Comparison of ENCODE assay signal across 8 cellular contexts in genomic region chr1:201703646-201704438, GRCh38.
A peak's percentile ranks its signal among the peaks of the same experiment; 100 is the strongest.
DNase-seq lines count a peak whose midpoint lies in the region; ATAC-seq and TF ChIP-seq lines count a peak whose summit lies in the region.

No MANE protein-coding gene starts in this region.

- ATAC-seq in GM19023 (IDR thresholded peaks at IDR 0.05; ENCODE audit: unreplicated experiment) (peak; percentile 62), heart left ventricle (peak; percentile 83 to 93 (median 84)), upper lobe of right lung (peak; percentile 98)

- CTCF ChIA-PET in A673 (lab: Charles Lee), result interaction anchor here (2.1 kb wide), 1 partner anchor 144 kb away, joined by 12 read pairs; no protein-coding TSS in a partner anchor

- no peaks in the 10 kb centered on the region for H3K9me3 ChIP-seq in A673 (ENCODE audit: low read depth, low read length, poor library complexity, severe bottlenecking)
- H3K9me3 ChIP-seq in SU-DHL-6 (ENCODE audit: insufficient read depth, low read length), result no peaks in the 10 kb centered on the region
- H3K9me3 ChIP-seq in adrenal gland (replicated peaks in 1 of 3), result no peaks in the 10 kb centered on the region
- H3K9me3 ChIP-seq in heart left ventricle, result peaks cover 0 to 7% (median 0%) of the 10 kb centered on the region in 12 donors
- H3K9me3 ChIP-seq in prostate gland, result no peaks in the 10 kb centered on the region
- H3K9me3 ChIP-seq in upper lobe of right lung, result no peaks in the 10 kb centered on the region

- TF ChIP-seq POLR2A in adrenal gland (IDR thresholded peaks at IDR 0.05) (no peak), heart left ventricle (IDR thresholded peaks at IDR 0.05) (no peak), prostate gland (IDR thresholded peaks at IDR 0.05) (no peak)

- WGBS in adrenal gland, 4 donors, result 25 to 68% (median 28%) methylated on average over 7 to 23 of the region's 23 CpGs
- 15 to 22% (median 19%) methylated on average over 18 to 23 of the region's 23 CpGs for WGBS in heart left ventricle, 4 donors
- 29% methylated on average over 23 of the region's 23 CpGs for WGBS in prostate gland

- no peaks in the 10 kb centered on the region for H3F3A ChIP-seq in SU-DHL-6 (ENCODE audit: insufficient read depth)

- no peaks in the 10 kb centered on the region for H3K27me3 ChIP-seq in A673 (replicated peaks; ENCODE audit: insufficient read depth, low read depth, low read length, poor library complexity)
- H3K27me3 ChIP-seq in SU-DHL-6 (ENCODE audit: low read length), result no peaks in the 10 kb centered on the region
- no peaks in the 10 kb centered on the region for H3K27me3 ChIP-seq in adrenal gland
- no peaks in the 10 kb centered on the region for H3K27me3 ChIP-seq in heart left ventricle
- H3K27me3 ChIP-seq in prostate gland (replicated peaks; ENCODE audit: insufficient read depth), result no peaks in the 10 kb centered on the region
- no peaks in the 10 kb centered on the region for H3K27me3 ChIP-seq in upper lobe of right lung

- POLR2A ChIA-PET in A673 (lab: Charles Lee; ENCODE audit: low non-redundant PET), result no interaction called here

- no peak overlapping the region for H3K27ac ChIP-seq in A673 (ENCODE audit: low read depth, low read length, poor library complexity, severe bottlenecking)
- H3K27ac ChIP-seq in SU-DHL-6 (ENCODE audit: low read depth, low read length), result no peak overlapping the region
- peak overlapping the region in 2 of 5 donors; percentile 45 to 68 for H3K27ac ChIP-seq in adrenal gland
- H3K27ac ChIP-seq in heart left ventricle, result peak overlapping the region in 11 of 12 donors; percentile 30 to 79 (median 60)
- no peak overlapping the region for H3K27ac ChIP-seq in prostate gland
- H3K27ac ChIP-seq in upper lobe of right lung, result no peak overlapping the region

- H2AFZ ChIP-seq in SU-DHL-6 (ENCODE audit: low read depth, low read length, severe bottlenecking), result no peak overlapping the region

- no peak overlapping the region for H3K4me2 ChIP-seq in SU-DHL-6 (ENCODE audit: low read depth, low read length, poor library complexity, severe bottlenecking)

- no peaks in the 10 kb centered on the region for H3K9me2 ChIP-seq in SU-DHL-6 (replicated peaks; ENCODE audit: insufficient read depth, low read length)

- TF ChIP-seq CTCF in A673 (conservative IDR thresholded peaks at IDR 0.05; ENCODE audit: low read depth, low read length) (peak; percentile 96), SU-DHL-6 (IDR thresholded peaks at IDR 0.05; ENCODE audit: insufficient read depth, low read length, poor library complexity, severe bottlenecking) (peak; percentile 86), adrenal gland (IDR thresholded peaks at IDR 0.05) (peak; percentile 90 to 98 (median 96)), heart left ventricle (IDR thresholded peaks at IDR 0.05) (peak; percentile 96 to 100 (median 98)), prostate gland (IDR thresholded peaks at IDR 0.05) (peak; percentile 93 to 97 (median 97)), upper lobe of right lung (IDR thresholded peaks at IDR 0.05) (peak; percentile 98)

- intact Hi-C loops in A673 (cut with micrococcal nuclease; ENCODE audit: unreplicated experiment), result loop anchor here (1.0 to 10.0 kb wide), 3 partner anchors 52 to 271 kb away; no protein-coding TSS in a partner anchor
- intact Hi-C loops in adrenal gland (cut with DNase I), result loop anchor here (2.0 kb wide), 2 partner anchors 145 to 147 kb away; no protein-coding TSS in a partner anchor
- intact Hi-C loops in heart left ventricle (cut with DNase I), result loop anchor here (1.0 to 10.0 kb wide), 11 partner anchors 52 to 281 kb away; partner anchors contain the start of gene RNPEP (in 1 of the 10)
- intact Hi-C loops in prostate gland (cut with DNase I), result loop anchor here (1.0 kb wide), 2 partner anchors 145 to 174 kb away; no protein-coding TSS in a partner anchor
- intact Hi-C loops in upper lobe of right lung (cut with DNase I), result loop anchor here (2.0 kb wide), 1 partner anchor 143 kb away; no protein-coding TSS in a partner anchor

- no peaks in the 10 kb centered on the region for H3K79me2 ChIP-seq in SU-DHL-6 (ENCODE audit: insufficient read depth, low read length)

- H3K36me3 ChIP-seq in A673 (ENCODE audit: insufficient read depth, low read length, poor library complexity, severe bottlenecking), result no peaks in the 10 kb centered on the region
- no peaks in the 10 kb centered on the region for H3K36me3 ChIP-seq in SU-DHL-6 (ENCODE audit: low read length)
- no peaks in the 10 kb centered on the region for H3K36me3 ChIP-seq in adrenal gland (replicated peaks in 1 of 2)
- H3K36me3 ChIP-seq in heart left ventricle, result no peaks in the 10 kb centered on the region
- no peaks in the 10 kb centered on the region for H3K36me3 ChIP-seq in prostate gland
- H3K36me3 ChIP-seq in upper lobe of right lung, result no peaks in the 10 kb centered on the region

- H3K4me1 ChIP-seq in A673 (ENCODE audit: insufficient read depth, low read length, poor library complexity, severe bottlenecking) (peaks cover 30% of the 10 kb centered on the region), adrenal gland (replicated peaks in 1 of 2) (peaks cover 0 to 11% of the 10 kb centered on the region in 2 donors), heart left ventricle (peaks cover 8 to 41% (median 24%) of the 10 kb centered on the region in 12 donors), prostate gland (replicated peaks) (no peaks in the 10 kb centered on the region), upper lobe of right lung (peaks cover 6% of the 10 kb centered on the region)

- DNase-seq in A673 (ENCODE audit: low spot score) (peak; percentile 87), NCI-H1092 treated with DMSO at 0.1 percent for 48 hours (lab: John Stamatoyannopoulos, UW) (peak; percentile 87), adrenal gland (peak; percentile 77 to 91 (median 82)), heart left ventricle (peak; percentile 85 to 91 (median 88)), prostate gland (ENCODE audit: low spot score) (peak; percentile 65), upper lobe of right lung (peak; percentile 92)

- no peak overlapping the region for H3K9ac ChIP-seq in SU-DHL-6 (ENCODE audit: low read length)

- H3K4me3 ChIP-seq in A673 (ENCODE audit: low read depth, low read length, poor library complexity, severe bottlenecking) (no peak overlapping the region), SU-DHL-6 (ENCODE audit: insufficient read depth, low read length, poor library complexity, severe bottlenecking) (no peak overlapping the region), adrenal gland (no peak overlapping the region), heart left ventricle (no peak overlapping the region), prostate gland (no peak overlapping the region), upper lobe of right lung (no peak overlapping the region)

- no TSS peak for BruUV-seq in A673 (replicated peaks; lab: Mats Ljungman, UMichigan)

- no peaks in the 10 kb centered on the region for H4K20me1 ChIP-seq in SU-DHL-6 (ENCODE audit: low read depth, low read length)

Comparison
In these comparisons a context has a peak if more than half of its experiments do, and no peak if none do; other contexts are left out.
1. H3K27ac ChIP-seq: peak in heart left ventricle (11 of 12); none in A673 (single experiment), SU-DHL-6 (single experiment), prostate gland (0 of 2) and upper lobe of right lung (single experiment).
2. Peak in every context shown above with its lines, with median percentiles within 50 percentile points of each other: DNase-seq, CTCF ChIP-seq and ATAC-seq.